1 cellular context compared by ENCODE assay signal in genomic region chr2:102434655-102435381, GRCh38.
TF ChIP-seq lines count a peak whose summit lies in the region.

No MANE protein-coding gene starts in this region.

TF ChIP-seq in GM12878, 131 proteins besides CTCF, POLR2A, EP300 and RAD21 (continued from another document):
- TF ChIP-seq YBX1 (IDR thresholded peaks at IDR 0.05) = no peak
- TF ChIP-seq ZNF207 (IDR thresholded peaks at IDR 0.05; ENCODE audit: borderline replicate concordance) = no peak
- no peak for TF ChIP-seq MLLT1 (IDR thresholded peaks at IDR 0.05)
- TF ChIP-seq MTA2 (IDR thresholded peaks at IDR 0.05; ENCODE audit: low read depth) = peak; percentile 93
- TF ChIP-seq ZBED1 (IDR thresholded peaks at IDR 0.05; ENCODE audit: borderline replicate concordance) = no peak
- TF ChIP-seq JUND (IDR thresholded peaks at IDR 0.05; ENCODE audit: low read depth, low read length) = no peak
- no peak for TF ChIP-seq EED (IDR thresholded peaks at IDR 0.05; ENCODE audit: low read depth)
- peak; percentile 81 for TF ChIP-seq PAX5 (IDR thresholded peaks at IDR 0.05; ENCODE audit: borderline replicate concordance, low read depth, low read length)
- TF ChIP-seq RBBP5 (conservative IDR thresholded peaks at IDR 0.05) = no peak
- peak; percentile 89 for TF ChIP-seq BCL11A (IDR thresholded peaks at IDR 0.05; ENCODE audit: low read depth, low read length)
- TF ChIP-seq CBX3 (IDR thresholded peaks at IDR 0.05; ENCODE audit: borderline replicate concordance, low read depth) = no peak
- TF ChIP-seq SRF (IDR thresholded peaks at IDR 0.05; ENCODE audit: low read depth in 2 of 2, low read length in 2 of 2) = no peak
- TF ChIP-seq MAX (IDR thresholded peaks at IDR 0.05; ENCODE audit: low read depth, low read length) = no peak
- TF ChIP-seq SREBF2 (IDR thresholded peaks at IDR 0.05; ENCODE audit: low read length) = no peak
- TF ChIP-seq IKZF1 (conservative IDR thresholded peaks at IDR 0.05) = 0 out of 2 replicates have a peak, but pooled peaks have one; percentile 35
- TF ChIP-seq IKZF2 (IDR thresholded peaks at IDR 0.05) = peak; percentile 58 to 61; a peak in 3 of 4 replicates
- no peak for TF ChIP-seq JUNB (IDR thresholded peaks at IDR 0.05)
- TF ChIP-seq MEF2B (IDR thresholded peaks at IDR 0.05; ENCODE audit: partially characterized antibody, poor library complexity, severe bottlenecking) = peak; percentile 55
- TF ChIP-seq, protein P1, sequence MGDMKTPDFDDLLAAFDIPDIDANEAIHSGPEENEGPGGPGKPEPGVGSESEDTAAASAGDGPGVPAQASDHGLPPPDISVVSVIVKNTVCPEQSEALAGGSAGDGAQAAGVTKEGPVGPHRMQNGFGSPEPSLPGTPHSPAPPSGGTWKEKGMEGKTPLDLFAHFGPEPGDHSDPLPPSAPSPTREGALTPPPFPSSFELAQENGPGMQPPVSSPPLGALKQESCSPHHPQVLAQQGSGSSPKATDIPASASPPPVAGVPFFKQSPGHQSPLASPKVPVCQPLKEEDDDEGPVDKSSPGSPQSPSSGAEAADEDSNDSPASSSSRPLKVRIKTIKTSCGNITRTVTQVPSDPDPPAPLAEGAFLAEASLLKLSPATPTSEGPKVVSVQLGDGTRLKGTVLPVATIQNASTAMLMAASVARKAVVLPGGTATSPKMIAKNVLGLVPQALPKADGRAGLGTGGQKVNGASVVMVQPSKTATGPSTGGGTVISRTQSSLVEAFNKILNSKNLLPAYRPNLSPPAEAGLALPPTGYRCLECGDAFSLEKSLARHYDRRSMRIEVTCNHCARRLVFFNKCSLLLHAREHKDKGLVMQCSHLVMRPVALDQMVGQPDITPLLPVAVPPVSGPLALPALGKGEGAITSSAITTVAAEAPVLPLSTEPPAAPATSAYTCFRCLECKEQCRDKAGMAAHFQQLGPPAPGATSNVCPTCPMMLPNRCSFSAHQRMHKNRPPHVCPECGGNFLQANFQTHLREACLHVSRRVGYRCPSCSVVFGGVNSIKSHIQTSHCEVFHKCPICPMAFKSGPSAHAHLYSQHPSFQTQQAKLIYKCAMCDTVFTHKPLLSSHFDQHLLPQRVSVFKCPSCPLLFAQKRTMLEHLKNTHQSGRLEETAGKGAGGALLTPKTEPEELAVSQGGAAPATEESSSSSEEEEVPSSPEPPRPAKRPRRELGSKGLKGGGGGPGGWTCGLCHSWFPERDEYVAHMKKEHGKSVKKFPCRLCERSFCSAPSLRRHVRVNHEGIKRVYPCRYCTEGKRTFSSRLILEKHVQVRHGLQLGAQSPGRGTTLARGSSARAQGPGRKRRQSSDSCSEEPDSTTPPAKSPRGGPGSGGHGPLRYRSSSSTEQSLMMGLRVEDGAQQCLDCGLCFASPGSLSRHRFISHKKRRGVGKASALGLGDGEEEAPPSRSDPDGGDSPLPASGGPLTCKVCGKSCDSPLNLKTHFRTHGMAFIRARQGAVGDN (IDR thresholded peaks at IDR 0.05) = no peak
- no peak for TF ChIP-seq KDM1A (IDR thresholded peaks at IDR 0.05; ENCODE audit: borderline replicate concordance)
- TF ChIP-seq, protein P2, sequence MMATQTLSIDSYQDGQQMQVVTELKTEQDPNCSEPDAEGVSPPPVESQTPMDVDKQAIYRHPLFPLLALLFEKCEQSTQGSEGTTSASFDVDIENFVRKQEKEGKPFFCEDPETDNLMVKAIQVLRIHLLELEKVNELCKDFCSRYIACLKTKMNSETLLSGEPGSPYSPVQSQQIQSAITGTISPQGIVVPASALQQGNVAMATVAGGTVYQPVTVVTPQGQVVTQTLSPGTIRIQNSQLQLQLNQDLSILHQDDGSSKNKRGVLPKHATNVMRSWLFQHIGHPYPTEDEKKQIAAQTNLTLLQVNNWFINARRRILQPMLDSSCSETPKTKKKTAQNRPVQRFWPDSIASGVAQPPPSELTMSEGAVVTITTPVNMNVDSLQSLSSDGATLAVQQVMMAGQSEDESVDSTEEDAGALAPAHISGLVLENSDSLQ (IDR thresholded peaks at IDR 0.05) = no peak
- TF ChIP-seq ZNF274 (IDR thresholded peaks at IDR 0.05; ENCODE audit: insufficient read depth, insufficient read length) = no peak
- no peak for TF ChIP-seq DPF2 (IDR thresholded peaks at IDR 0.05)
- TF ChIP-seq RELB (IDR thresholded peaks at IDR 0.05; ENCODE audit: low read depth) = no peak
- TF ChIP-seq HDAC6 (IDR thresholded peaks at IDR 0.05; ENCODE audit: unreplicated experiment) = no peak
- no peak for TF ChIP-seq MTA3 (IDR thresholded peaks at IDR 0.05; ENCODE audit: borderline replicate concordance, low read length)
- TF ChIP-seq RUNX3 (IDR thresholded peaks at IDR 0.05; ENCODE audit: low read length) = peak; percentile 80
- no peak for TF ChIP-seq FOXK2 (IDR thresholded peaks at IDR 0.05)
- peak; percentile 28; the same call in 1 of the 2 replicates for TF ChIP-seq FOXM1 (IDR thresholded peaks at IDR 0.05; ENCODE audit: low read depth, low read length)
- no peak for TF ChIP-seq CUX1 (IDR thresholded peaks at IDR 0.05; ENCODE audit: insufficient replicate concordance, low read depth, low read length)
- TF ChIP-seq HDAC2 (IDR thresholded peaks at IDR 0.05) = no peak
- TF ChIP-seq SUZ12 (IDR thresholded peaks at IDR 0.05; ENCODE audit: unreplicated experiment) = no peak
- no peak for TF ChIP-seq EZH2 (IDR thresholded peaks at IDR 0.05; ENCODE audit: borderline replicate concordance, control insufficient read depth, low read depth, low read length)
- no peak for TF ChIP-seq NR2C1 (IDR thresholded peaks at IDR 0.05)
- TF ChIP-seq ATF7 (IDR thresholded peaks at IDR 0.05; ENCODE audit: low read depth) = 0 out of 2 replicates have a peak, but pooled peaks have one; percentile 16
- TF ChIP-seq, protein P3, sequence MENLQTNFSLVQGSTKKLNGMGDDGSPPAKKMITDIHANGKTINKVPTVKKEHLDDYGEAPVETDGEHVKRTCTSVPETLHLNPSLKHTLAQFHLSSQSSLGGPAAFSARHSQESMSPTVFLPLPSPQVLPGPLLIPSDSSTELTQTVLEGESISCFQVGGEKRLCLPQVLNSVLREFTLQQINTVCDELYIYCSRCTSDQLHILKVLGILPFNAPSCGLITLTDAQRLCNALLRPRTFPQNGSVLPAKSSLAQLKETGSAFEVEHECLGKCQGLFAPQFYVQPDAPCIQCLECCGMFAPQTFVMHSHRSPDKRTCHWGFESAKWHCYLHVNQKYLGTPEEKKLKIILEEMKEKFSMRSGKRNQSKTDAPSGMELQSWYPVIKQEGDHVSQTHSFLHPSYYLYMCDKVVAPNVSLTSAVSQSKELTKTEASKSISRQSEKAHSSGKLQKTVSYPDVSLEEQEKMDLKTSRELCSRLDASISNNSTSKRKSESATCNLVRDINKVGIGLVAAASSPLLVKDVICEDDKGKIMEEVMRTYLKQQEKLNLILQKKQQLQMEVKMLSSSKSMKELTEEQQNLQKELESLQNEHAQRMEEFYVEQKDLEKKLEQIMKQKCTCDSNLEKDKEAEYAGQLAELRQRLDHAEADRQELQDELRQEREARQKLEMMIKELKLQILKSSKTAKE (IDR thresholded peaks at IDR 0.05; ENCODE audit: low read depth, poor library complexity, severe bottlenecking) = no peak
- TF ChIP-seq BCLAF1 (IDR thresholded peaks at IDR 0.05) = no peak
- no peak for TF ChIP-seq NBN (IDR thresholded peaks at IDR 0.05)
- no peak for TF ChIP-seq BMI1 (IDR thresholded peaks at IDR 0.05; ENCODE audit: borderline replicate concordance)
- 0 out of 2 replicates have a peak, but pooled peaks have one; percentile 14 for TF ChIP-seq IRF4 (IDR thresholded peaks at IDR 0.05; ENCODE audit: low read depth, low read length)
